9 cellular contexts compared by ENCODE assay signal in genomic region chr6:166259296-166259977, GRCh38. TPM values are rescaled to one million over a fixed set of nuclear protein-coding genes. Genes with fewer than 3 reads are reported as not detected.
DNase-seq lines count a peak whose midpoint lies in the region; ATAC-seq and TF ChIP-seq lines count a peak whose summit lies in the region.
"Had no signal": no experiment of that assay in that cellular context is flagged by ENCODE, and none has a peak within 500 bp of the region (broad histone marks: within the 10 kb centered on the region; RNA-seq: fewer than 3 reads in every experiment).

No MANE protein-coding gene starts in this region.

- H3K36me3 ChIP-seq in BLaER1 (no peaks in the 10 kb centered on the region), right lobe of liver (no peaks in the 10 kb centered on the region), Caco-2 (ENCODE audit: control insufficient read depth, insufficient read depth, low read length) (no peaks in the 10 kb centered on the region)

- ATAC-seq in GM21423 (IDR thresholded peaks at IDR 0.05; ENCODE audit: unreplicated experiment) (peak; percentile 46), right lobe of liver (peak; percentile 42 to 60 (median 48)), GM19395 (IDR thresholded peaks at IDR 0.05; ENCODE audit: unreplicated experiment) (no peak), HG03135 (IDR thresholded peaks at IDR 0.05; ENCODE audit: unreplicated experiment) (no peak)

- no peak for DNase-seq in right lobe of liver
- DNase-seq in progenitor cell of endocrine pancreas (ENCODE audit: low spot score, unreplicated experiment) = no peak
- no peak for DNase-seq in Caco-2
- DNase-seq: NCI-H524 treated with DMSO at 0.1 percent for 48 hours had no signal

- peak overlapping the region; percentile 20 for H3K27ac Mint-ChIP-seq in T-helper 1 cell treated with Interleukin-12 subunit alpha and Interleukin-12 subunit beta and Interleukin-4 antibody, amounts not matched to agents 30 μg/mL and 1 μg/mL, for 36 hours
- H3K27ac Mint-ChIP-seq in progenitor cell of endocrine pancreas = no peak overlapping the region
- no peak overlapping the region for H3K27ac Mint-ChIP-seq in Caco-2 (ENCODE audit: unreplicated experiment)

- WGBS in right lobe of liver (ENCODE audit: insufficient coverage, low coverage, low lambda C conversion rate, missing lambda C conversion rate) = 59% methylated on average over 15 of the region's 20 CpGs

- H3K4me1 Mint-ChIP-seq in T-helper 1 cell treated with Interleukin-12 subunit alpha and Interleukin-12 subunit beta and Interleukin-4 antibody, amounts not matched to agents 30 μg/mL and 1 μg/mL, for 36 hours (ENCODE audit: low read depth) = peaks cover 22% of the 10 kb centered on the region
- no peaks in the 10 kb centered on the region for H3K4me1 Mint-ChIP-seq in progenitor cell of endocrine pancreas (ENCODE audit: low read depth)
- H3K4me1 Mint-ChIP-seq in Caco-2 (ENCODE audit: low read depth, unreplicated experiment) = no peaks in the 10 kb centered on the region

- H4K20me1 ChIP-seq in BLaER1 = no peaks in the 10 kb centered on the region

- H3K9me3 Mint-ChIP-seq in T-helper 1 cell treated with Interleukin-12 subunit alpha and Interleukin-12 subunit beta and Interleukin-4 antibody, amounts not matched to agents 30 μg/mL and 1 μg/mL, for 36 hours = no peaks in the 10 kb centered on the region
- no peaks in the 10 kb centered on the region for H3K9me3 Mint-ChIP-seq in progenitor cell of endocrine pancreas (ENCODE audit: low read depth)
- no peaks in the 10 kb centered on the region for H3K9me3 Mint-ChIP-seq in Caco-2 (ENCODE audit: unreplicated experiment)

- no peaks in the 10 kb centered on the region for H3K36me3 Mint-ChIP-seq in T-helper 1 cell treated with Interleukin-12 subunit alpha and Interleukin-12 subunit beta and Interleukin-4 antibody, amounts not matched to agents 30 μg/mL and 1 μg/mL, for 36 hours (ENCODE audit: low read depth)
- no peaks in the 10 kb centered on the region for H3K36me3 Mint-ChIP-seq in progenitor cell of endocrine pancreas (ENCODE audit: insufficient read depth)
- no peaks in the 10 kb centered on the region for H3K36me3 Mint-ChIP-seq in Caco-2 (ENCODE audit: insufficient read depth, unreplicated experiment)

- no peak overlapping the region for H3K4me3 Mint-ChIP-seq in T-helper 1 cell treated with Interleukin-12 subunit alpha and Interleukin-12 subunit beta and Interleukin-4 antibody, amounts not matched to agents 30 μg/mL and 1 μg/mL, for 36 hours
- H3K4me3 Mint-ChIP-seq in progenitor cell of endocrine pancreas (ENCODE audit: low read depth) (no peak overlapping the region), Caco-2 (ENCODE audit: unreplicated experiment) (no peak overlapping the region)

- no peak for TF ChIP-seq POLR2A in right lobe of liver (IDR thresholded peaks at IDR 0.05)

- H3K4me3 ChIP-seq in BLaER1 (no peak overlapping the region), right lobe of liver (no peak overlapping the region), Caco-2 (ENCODE audit: low read depth, low read length) (no peak overlapping the region)

- POLR2A ChIA-PET in Caco-2 (lab: Charles Lee) = no interaction called here

- TF ChIP-seq CTCF in right lobe of liver (IDR thresholded peaks at IDR 0.05) (no peak), progenitor cell of endocrine pancreas (IDR thresholded peaks at IDR 0.05; ENCODE audit: unreplicated experiment) (no peak), Caco-2 (IDR thresholded peaks at IDR 0.05; ENCODE audit: insufficient read depth in 1 of 2, low read depth in 1 of 2, low read length in 1 of 2, severe bottlenecking in 1 of 2, unreplicated experiment in 1 of 2) (no peak)

- intact Hi-C loops in right lobe of liver (cut with DNase I) = no loop called here
- intact Hi-C loops in Caco-2 (cut with micrococcal nuclease; ENCODE audit: unreplicated experiment) = no loop called here

- H3K9ac ChIP-seq in BLaER1 = no peak overlapping the region

- H3K4me2 ChIP-seq in BLaER1 = peak overlapping the region; percentile 75

- peaks cover 14% of the 10 kb centered on the region for H3K27me3 ChIP-seq in BLaER1
- peaks cover 0 to 3% of the 10 kb centered on the region in 2 donors for H3K27me3 ChIP-seq in right lobe of liver
- H3K27me3 ChIP-seq in Caco-2 (replicated peaks; ENCODE audit: control insufficient read depth, insufficient read depth, low read length) = no peaks in the 10 kb centered on the region

- H3K4me1 ChIP-seq in BLaER1 (peaks cover 24% of the 10 kb centered on the region), right lobe of liver (peaks cover 0 to 9% (median 4%) of the 10 kb centered on the region in 4 donors), Caco-2 (no peaks in the 10 kb centered on the region)

- H3K27me3 Mint-ChIP-seq in T-helper 1 cell treated with Interleukin-12 subunit alpha and Interleukin-12 subunit beta and Interleukin-4 antibody, amounts not matched to agents 30 μg/mL and 1 μg/mL, for 36 hours (ENCODE audit: low read depth) = peaks cover 42% of the 10 kb centered on the region
- H3K27me3 Mint-ChIP-seq in progenitor cell of endocrine pancreas (peaks cover 47% of the 10 kb centered on the region), Caco-2 (ENCODE audit: insufficient read depth, unreplicated experiment) (no peaks in the 10 kb centered on the region)

- CTCF ChIA-PET in Caco-2 (lab: Charles Lee) = no interaction called here

- BruUV-seq in Caco-2 (replicated peaks; lab: Mats Ljungman, UMichigan) = no TSS peak

- no peaks in the 10 kb centered on the region for H3K9me3 ChIP-seq in BLaER1
- no peaks in the 10 kb centered on the region for H3K9me3 ChIP-seq in right lobe of liver
- no peaks in the 10 kb centered on the region for H3K9me3 ChIP-seq in Caco-2

- no peak overlapping the region for H3K27ac ChIP-seq in BLaER1
- H3K27ac ChIP-seq in right lobe of liver = peak overlapping the region; percentile 20 to 70 (median 39)

RNA-seq across cellular contexts. Expression of gene PRR18, which starts 48.8 kb away (rescaled TPM):
- 1 to 10 TPM in 4 of 6 experiments, under 1 TPM in 2; 0.39 to 3.6 (median 1.6) TPM for total RNA-seq in right lobe of liver
- total RNA-seq in progenitor cell of endocrine pancreas = 0.60 and 0.93 TPM in 2 replicates
- total RNA-seq in Caco-2 (2022) = 0.77 and 0.95 TPM in 2 replicates

Comparison
In these comparisons a context has a peak if more than half of its experiments do, and no peak if none do; other contexts are left out.
1. ATAC-seq: peak in GM21423 (single experiment) and right lobe of liver (4 of 4); none in GM19395 (single experiment) and HG03135 (single experiment).